Comparison of ENCODE assay signal across 23 cellular contexts in genomic region chr12:65899289-65899688, GRCh38.
A peak's percentile ranks its signal among the peaks of the same experiment; 100 is the strongest.
DNase-seq lines count a peak whose midpoint lies in the region; ATAC-seq and TF ChIP-seq lines count a peak whose summit lies in the region.
"Had no signal": no experiment of that assay in that cellular context is flagged by ENCODE, and none has a peak within 500 bp of the region (broad histone marks: within the 10 kb centered on the region; RNA-seq: fewer than 3 reads in every experiment).

No MANE protein-coding gene starts in this region.

- H2BK120ac ChIP-seq in H9 (ENCODE audit: low read depth, low read length, poor library complexity, severe bottlenecking): no peak overlapping the region

- no peak overlapping the region for H2BK12ac ChIP-seq in H9 (ENCODE audit: insufficient read length, low read depth, low read length)

- H3K23me2 ChIP-seq in H9 (ENCODE audit: insufficient read length, low read depth, low read length, poor library complexity, severe bottlenecking): no peaks in the 10 kb centered on the region

- no peak overlapping the region for H2BK15ac ChIP-seq in H9 (ENCODE audit: low read depth, low read length)

- no peak overlapping the region for H4K91ac ChIP-seq in H9 (ENCODE audit: insufficient read length, low read depth, low read length)

- no peak overlapping the region for H3K4me3 ChIP-seq in Panc1 (ENCODE audit: low read depth in 2 of 2, low read length in 2 of 2)
- H3K4me3 ChIP-seq in fibroblast of the aortic adventitia (ENCODE audit: low read depth, low read length): no peak overlapping the region
- H3K4me3 ChIP-seq in testis: no peak overlapping the region
- H3K4me3 ChIP-seq: lung had no signal

- POLR2A ChIA-PET in Panc1 (lab: Charles Lee): no interaction called here
- POLR2A ChIA-PET in activated CD4-positive, alpha-beta memory T cell treated with anti-CD3 and anti-CD28 coated beads, Interleukin-2, amount 10 ng/mL, durations not matched to agents 7 days and 5 days (lab: Charles Lee): no interaction called here

- H3K36me3 ChIP-seq in Panc1 (ENCODE audit: control insufficient read depth, insufficient read depth, low read length): no peaks in the 10 kb centered on the region; the same call in 1 of the 2 replicates
- no peaks in the 10 kb centered on the region for H3K36me3 ChIP-seq in testis (ENCODE audit: low read depth, missing control alignments)

- H3K4me2 ChIP-seq in H9 (ENCODE audit: insufficient read depth, insufficient read length, low read length): no peak overlapping the region

- no peak overlapping the region for H3K4ac ChIP-seq in H9 (ENCODE audit: low read depth, low read length)

- no peak for ATAC-seq in Panc1
- ATAC-seq in GM18873 (IDR thresholded peaks at IDR 0.05; ENCODE audit: low FRiP score, unreplicated experiment): no peak
- ATAC-seq: activated T-helper 17 cell treated with anti-CD3 and anti-CD28 coated beads, Interleukin-2, amount 50 U/mL, for 72 hours; stimulated activated effector memory CD8-positive, alpha-beta T cell treated with anti-CD3 and anti-CD28 coated beads, Interleukin-12 subunit alpha, Interleukin-12 subunit beta, amount 100 ng/mL, for 72 hours had no signal

- no peaks in the 10 kb centered on the region for H4K20me1 ChIP-seq in H9 (ENCODE audit: control insufficient read depth, insufficient read depth, insufficient read length)

- H3K79me1 ChIP-seq in H9 (ENCODE audit: insufficient read depth, low read depth, low read length, poor library complexity, severe bottlenecking): no peaks in the 10 kb centered on the region

- no peak overlapping the region for H3T11ph ChIP-seq in H9 (ENCODE audit: low read length)

- TF ChIP-seq CTCF in H9 (conservative IDR thresholded peaks at IDR 0.05): no peak
- no peak for TF ChIP-seq CTCF in Panc1 (IDR thresholded peaks at IDR 0.05)
- TF ChIP-seq CTCF in fibroblast of the aortic adventitia (IDR thresholded peaks at IDR 0.05; ENCODE audit: insufficient read depth, low read length): no peak
- no peak for TF ChIP-seq CTCF in osteocyte (IDR thresholded peaks at IDR 0.05)
- TF ChIP-seq CTCF in testis (IDR thresholded peaks at IDR 0.05): no peak

- no peak overlapping the region for H3K18ac ChIP-seq in H9 (ENCODE audit: insufficient read length, low read depth, low read length)

- no peak overlapping the region for H3K27ac ChIP-seq in H9 (ENCODE audit: insufficient read length, low read depth, low read length)
- H3K27ac ChIP-seq in Panc1 (ENCODE audit: low read length): peak overlapping the region; percentile 100
- no peak overlapping the region for H3K27ac ChIP-seq in testis
- H3K27ac ChIP-seq: C4-2B, VCaP had no signal

- no peaks in the 10 kb centered on the region; the same call in 1 of the 2 replicates for H3K79me2 ChIP-seq in H9 (ENCODE audit: insufficient read depth, low read length)

- H2AFZ ChIP-seq in H9 (ENCODE audit: low read length): no peak overlapping the region

- H3K27ac Mint-ChIP-seq in H9 (peak overlapping the region; percentile 7 to 85 (median 84); a peak in 4 of 7 replicates), osteocyte (ENCODE audit: unreplicated experiment) (peak overlapping the region; percentile 83)
- no peak overlapping the region for H3K27ac Mint-ChIP-seq in activated CD4-positive, alpha-beta memory T cell treated with anti-CD3 and anti-CD28 coated beads, Interleukin-2, amount 10 ng/mL, durations not matched to agents 7 days and 5 days
- H3K27ac Mint-ChIP-seq: activated naive CD4-positive, alpha-beta T cell treated with anti-CD3 and anti-CD28 coated beads, Interleukin-2, amount 50 U/mL, for 24 hours; activated T-helper 17 cell treated with anti-CD3 and anti-CD28 coated beads, Interleukin-2, amount 50 U/mL, for 72 hours; stimulated activated effector memory CD8-positive, alpha-beta T cell treated with anti-CD3 and anti-CD28 coated beads, Interleukin-12 subunit alpha, Interleukin-12 subunit beta, amount 100 ng/mL, for 72 hours had no signal

- H3K23ac ChIP-seq in H9 (ENCODE audit: insufficient read length, low read depth, low read length): no peak overlapping the region

- H3K9me3 ChIP-seq in H9 (ENCODE audit: control insufficient read depth, low read depth, low read length) (no peaks in the 10 kb centered on the region), Panc1 (ENCODE audit: control insufficient read depth, insufficient read depth, low read depth, low read length) (no peaks in the 10 kb centered on the region), testis (no peaks in the 10 kb centered on the region)

- no peak overlapping the region for H2AK5ac ChIP-seq in H9 (ENCODE audit: insufficient read length, low read length)

- CTCF ChIA-PET in Panc1 (lab: Charles Lee): no interaction called here
- CTCF ChIA-PET in activated CD4-positive, alpha-beta memory T cell treated with anti-CD3 and anti-CD28 coated beads, Interleukin-2, amount 10 ng/mL, durations not matched to agents 7 days and 5 days (lab: Charles Lee): no interaction called here

- intact Hi-C loops in Panc1 (cut with micrococcal nuclease; ENCODE audit: unreplicated experiment) (loop anchor here (5.0 kb wide), 1 partner anchor 188 kb away; no protein-coding TSS in a partner anchor), testis (cut with DNase I; ENCODE audit: low total_unique reads) (no loop called here)

- no peak for TF ChIP-seq POLR2A in testis (IDR thresholded peaks at IDR 0.05)

- no peak overlapping the region for H3K14ac ChIP-seq in H9 (ENCODE audit: insufficient read depth, low read length)

- H3K9me3 Mint-ChIP-seq in H9 (no peaks in the 10 kb centered on the region), osteocyte (ENCODE audit: unreplicated experiment) (no peaks in the 10 kb centered on the region)
- no peaks in the 10 kb centered on the region for H3K9me3 Mint-ChIP-seq in activated CD4-positive, alpha-beta memory T cell treated with anti-CD3 and anti-CD28 coated beads, Interleukin-2, amount 10 ng/mL, durations not matched to agents 7 days and 5 days
- H3K9me3 Mint-ChIP-seq: activated naive CD4-positive, alpha-beta T cell treated with anti-CD3 and anti-CD28 coated beads, Interleukin-2, amount 50 U/mL, for 24 hours; activated T-helper 17 cell treated with anti-CD3 and anti-CD28 coated beads, Interleukin-2, amount 50 U/mL, for 72 hours; stimulated activated effector memory CD8-positive, alpha-beta T cell treated with anti-CD3 and anti-CD28 coated beads, Interleukin-12 subunit alpha, Interleukin-12 subunit beta, amount 100 ng/mL, for 72 hours had no signal

- H3K27me3 Mint-ChIP-seq in H9 (ENCODE audit: low read depth): no peaks in the 10 kb centered on the region
- H3K27me3 Mint-ChIP-seq in osteocyte (ENCODE audit: unreplicated experiment): no peaks in the 10 kb centered on the region
- H3K27me3 Mint-ChIP-seq in activated CD4-positive, alpha-beta memory T cell treated with anti-CD3 and anti-CD28 coated beads, Interleukin-2, amount 10 ng/mL, durations not matched to agents 7 days and 5 days: peaks cover 17% of the 10 kb centered on the region

- no TSS peak for BruUV-seq in Panc1 (replicated peaks; lab: Mats Ljungman, UMichigan)

- H4K5ac ChIP-seq in H9 (ENCODE audit: insufficient read length, low read depth, low read length): no peak overlapping the region

- WGBS in H9 (ENCODE audit: extremely low coverage, insufficient read length, low lambda C conversion rate): 100% methylated on average over 1 of the region's 4 CpGs
- WGBS in testis, 2 donors: 69 to 78% methylated on average over 4 of the region's 4 CpGs

- H3K4me1 Mint-ChIP-seq in H9: peaks cover 75 to 79% of the 10 kb centered on the region in 2 experiments
- peaks cover 84% of the 10 kb centered on the region for H3K4me1 Mint-ChIP-seq in osteocyte (ENCODE audit: unreplicated experiment)
- H3K4me1 Mint-ChIP-seq in activated CD4-positive, alpha-beta memory T cell treated with anti-CD3 and anti-CD28 coated beads, Interleukin-2, amount 10 ng/mL, durations not matched to agents 7 days and 5 days: no peaks in the 10 kb centered on the region
- H3K4me1 Mint-ChIP-seq: activated naive CD4-positive, alpha-beta T cell treated with anti-CD3 and anti-CD28 coated beads, Interleukin-2, amount 50 U/mL, for 24 hours; activated T-helper 17 cell treated with anti-CD3 and anti-CD28 coated beads, Interleukin-2, amount 50 U/mL, for 72 hours; stimulated activated effector memory CD8-positive, alpha-beta T cell treated with anti-CD3 and anti-CD28 coated beads, Interleukin-12 subunit alpha, Interleukin-12 subunit beta, amount 100 ng/mL, for 72 hours had no signal

- H3K36me3 Mint-ChIP-seq in H9 (ENCODE audit: insufficient read depth in 1 of 3, low read depth in 3 of 3): no peaks in the 10 kb centered on the region; a peak in 2 of 7 replicates
- peaks cover 9% of the 10 kb centered on the region for H3K36me3 Mint-ChIP-seq in osteocyte (ENCODE audit: unreplicated experiment)
- H3K36me3 Mint-ChIP-seq in activated CD4-positive, alpha-beta memory T cell treated with anti-CD3 and anti-CD28 coated beads, Interleukin-2, amount 10 ng/mL, durations not matched to agents 7 days and 5 days (ENCODE audit: low read depth): no peaks in the 10 kb centered on the region
- H3K36me3 Mint-ChIP-seq: activated naive CD4-positive, alpha-beta T cell treated with anti-CD3 and anti-CD28 coated beads, Interleukin-2, amount 50 U/mL, for 24 hours; stimulated activated effector memory CD8-positive, alpha-beta T cell treated with anti-CD3 and anti-CD28 coated beads, Interleukin-12 subunit alpha, Interleukin-12 subunit beta, amount 100 ng/mL, for 72 hours had no signal

- in situ Hi-C loops in Panc1 (cut with HindIII; ENCODE audit: low pct_unique_long_range_greater_than_20kb, low sequenced_read_pairs): no loop called here

- no peak overlapping the region for H2BK5ac ChIP-seq in H9 (ENCODE audit: insufficient read length, low read length)

- peaks cover 18% of the 10 kb centered on the region for H3K4me1 ChIP-seq in H9 (ENCODE audit: insufficient read depth, low read length)
- peaks cover 96% of the 10 kb centered on the region for H3K4me1 ChIP-seq in Panc1 (ENCODE audit: control insufficient read depth, insufficient read depth, low read length)
- H3K4me1 ChIP-seq in testis: no peaks in the 10 kb centered on the region

- DNase-seq in H9 (no peak), Panc1 (ENCODE audit: low read depth, low spot score) (no peak), fibroblast of the aortic adventitia (ENCODE audit: low read depth) (peak; percentile 53), osteocyte (ENCODE audit: extremely low spot score, unreplicated experiment) (no peak), testis (no peak)
- no peak for DNase-seq in activated CD4-positive, alpha-beta memory T cell treated with anti-CD3 and anti-CD28 coated beads, Interleukin-2, amount 10 ng/mL, durations not matched to agents 7 days and 5 days
- DNase-seq: activated CD4-positive, alpha-beta T cell treated with anti-CD3 and anti-CD28 coated beads, Interleukin-2, amount 50 U/mL, for 1 hour; dermis blood vessel endothelial cell; EL; glutamatergic neuron; KG1; NCI-H1436; NCI-H510A treated with DMSO at 0.1 percent for 48 hours; nucleus accumbens; RPMI8226; small intestine had no signal

- no peak overlapping the region for H2BK20ac ChIP-seq in H9 (ENCODE audit: low read depth, low read length, poor library complexity, severe bottlenecking)

- H3K27me3 ChIP-seq in H9 (ENCODE audit: insufficient read depth, low read length) (no peaks in the 10 kb centered on the region), Panc1 (ENCODE audit: control insufficient read depth, insufficient read depth, low read length) (no peaks in the 10 kb centered on the region), testis (no peaks in the 10 kb centered on the region)

- H4K8ac ChIP-seq in H9 (replicated peaks; ENCODE audit: insufficient read length, low read depth, low read length): no peak overlapping the region

- no peak overlapping the region for H3K56ac ChIP-seq in H9 (ENCODE audit: insufficient read length, low read depth, low read length)

- H3K4me3 Mint-ChIP-seq in H9: no peak overlapping the region
- H3K4me3 Mint-ChIP-seq in osteocyte (ENCODE audit: unreplicated experiment): no peak overlapping the region
- H3K4me3 Mint-ChIP-seq in activated CD4-positive, alpha-beta memory T cell treated with anti-CD3 and anti-CD28 coated beads, Interleukin-2, amount 10 ng/mL, durations not matched to agents 7 days and 5 days: no peak overlapping the region
- H3K4me3 Mint-ChIP-seq: activated naive CD4-positive, alpha-beta T cell treated with anti-CD3 and anti-CD28 coated beads, Interleukin-2, amount 50 U/mL, for 24 hours; activated T-helper 17 cell treated with anti-CD3 and anti-CD28 coated beads, Interleukin-2, amount 50 U/mL, for 72 hours; stimulated activated effector memory CD8-positive, alpha-beta T cell treated with anti-CD3 and anti-CD28 coated beads, Interleukin-12 subunit alpha, Interleukin-12 subunit beta, amount 100 ng/mL, for 72 hours had no signal

- no peak overlapping the region for H3K9ac ChIP-seq in H9 (ENCODE audit: extremely low read depth, insufficient read length, low read length)
